Comparison of ENCODE assay signal across 21 cellular contexts in the genomic region with DNA sequence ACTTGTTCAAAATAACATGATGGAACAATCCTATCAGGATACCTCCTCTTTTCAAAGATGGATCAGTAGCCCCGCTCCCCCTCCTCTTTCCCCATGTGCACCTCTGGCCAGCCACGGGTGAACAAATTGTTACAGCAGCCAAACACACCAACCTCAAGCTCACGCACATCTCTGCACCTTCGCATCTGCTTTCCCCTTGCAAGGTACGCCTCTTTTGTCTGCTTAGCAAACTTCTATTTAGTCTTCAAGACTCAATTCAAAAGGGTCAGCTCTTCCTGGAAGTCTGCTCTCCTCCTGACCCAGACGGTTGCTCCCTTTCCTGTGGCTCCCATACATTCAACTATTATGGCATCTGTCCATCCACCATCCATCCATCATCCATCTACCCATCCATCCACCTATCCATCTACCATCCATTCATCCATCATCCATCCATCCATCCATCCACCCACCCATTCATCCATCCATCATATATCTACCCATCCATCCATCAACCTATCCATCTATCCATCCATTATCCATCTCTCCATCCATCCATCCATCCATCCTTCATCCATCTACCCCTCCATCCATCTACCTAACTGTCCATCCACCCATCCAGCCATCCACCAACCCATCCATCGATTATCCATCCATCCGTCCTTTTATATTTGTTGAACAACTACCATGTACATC. TPM values are rescaled to one million over a fixed set of nuclear protein-coding genes. Genes with fewer than 3 reads are reported as not detected.
DNase-seq lines count a peak whose midpoint lies in the region; ATAC-seq, FAIRE-seq and TF ChIP-seq lines count a peak whose summit lies in the region.
"Had no signal": no experiment of that assay in that cellular context is flagged by ENCODE, and none has a peak within 500 bp of the region (broad histone marks: within the 10 kb centered on the region; RNA-seq: fewer than 3 reads in every experiment).

No MANE protein-coding gene starts in this region.

- no peak for ATAC-seq in central memory CD8-positive, alpha-beta T cell (replicated peaks; ENCODE audit: extremely low read depth, poor library complexity, severe bottlenecking)

- H2AFZ ChIP-seq in PC-9 = no peak overlapping the region
- H2AFZ ChIP-seq: GM23248 had no signal

- peaks cover 41% of the 10 kb centered on the region for H3K27me3 ChIP-seq in PC-9 (ENCODE audit: insufficient read depth, low read depth)

- H3K4me1 Mint-ChIP-seq in activated naive CD4-positive, alpha-beta T cell treated with anti-CD3 and anti-CD28 coated beads, Interleukin-2, amount 50 U/mL, for 24 hours = peaks cover 34% of the 10 kb centered on the region
- peaks cover 12% of the 10 kb centered on the region for H3K4me1 Mint-ChIP-seq in central memory CD8-positive, alpha-beta T cell

- no peak overlapping the region for H3K4me2 ChIP-seq in PC-9
- H3K4me2 ChIP-seq: KMS-11 had no signal

- no peak overlapping the region for H3K4me3 Mint-ChIP-seq in activated naive CD4-positive, alpha-beta T cell treated with anti-CD3 and anti-CD28 coated beads, Interleukin-2, amount 50 U/mL, for 24 hours
- H3K4me3 Mint-ChIP-seq in central memory CD8-positive, alpha-beta T cell = no peak overlapping the region

- H3K27ac ChIP-seq in HEK293 (ENCODE audit: extremely low read depth, low read depth, low read length) (no peak overlapping the region), PC-9 (no peak overlapping the region)
- H3K27ac ChIP-seq: GM23248, KMS-11, RWPE1 had no signal

- no peaks in the 10 kb centered on the region for H3K9me3 Mint-ChIP-seq in activated naive CD4-positive, alpha-beta T cell treated with anti-CD3 and anti-CD28 coated beads, Interleukin-2, amount 50 U/mL, for 24 hours
- H3K9me3 Mint-ChIP-seq in central memory CD8-positive, alpha-beta T cell = no peaks in the 10 kb centered on the region

- no TSS peak for BruUV-seq in PC-9 (replicated peaks; lab: Mats Ljungman, UMichigan)

- H3K4me1 ChIP-seq in HEK293 (ENCODE audit: control insufficient read depth, insufficient read depth, low read length) (no peaks in the 10 kb centered on the region), PC-9 (replicated peaks; ENCODE audit: insufficient read depth) (no peaks in the 10 kb centered on the region)

- POLR2A ChIA-PET in HEK293 (lab: Yijun Ruan, JAX) = no interaction called here
- POLR2A ChIA-PET in PC-9 (lab: Charles Lee; ENCODE audit: unreplicated experiment) = interaction anchor here (0.7 kb wide), 1 partner anchor 20 kb away, joined by 6 read pairs; no protein-coding TSS in a partner anchor

- no peaks in the 10 kb centered on the region for H3K27me3 Mint-ChIP-seq in activated naive CD4-positive, alpha-beta T cell treated with anti-CD3 and anti-CD28 coated beads, Interleukin-2, amount 50 U/mL, for 24 hours
- H3K27me3 Mint-ChIP-seq in central memory CD8-positive, alpha-beta T cell = peaks cover 4% of the 10 kb centered on the region

- H3K36me3 Mint-ChIP-seq in activated naive CD4-positive, alpha-beta T cell treated with anti-CD3 and anti-CD28 coated beads, Interleukin-2, amount 50 U/mL, for 24 hours = no peaks in the 10 kb centered on the region
- H3K36me3 Mint-ChIP-seq in central memory CD8-positive, alpha-beta T cell (ENCODE audit: insufficient read depth) = peaks cover 6% of the 10 kb centered on the region

- intact Hi-C loops in PC-9 (cut with micrococcal nuclease; ENCODE audit: unreplicated experiment) = no loop called here

- no peak for DNase-seq in activated naive CD4-positive, alpha-beta T cell treated with Interleukin-2 at 50 U/mL for 16 hours
- no peak for DNase-seq in central memory CD8-positive, alpha-beta T cell (ENCODE audit: low spot score in 2 of 2)
- DNase-seq in urothelium cell line (ENCODE audit: low spot score) = no peak
- no peak for DNase-seq in effector CD8-positive, alpha-beta T cell (lab: John Stamatoyannopoulos, UW)
- DNase-seq in NCI-H748 treated with DMSO at 0.1 percent for 48 hours (lab: John Stamatoyannopoulos, UW) = no peak
- no peak for DNase-seq in PC-9
- DNase-seq: 8988T, DMS79 treated with DMSO at 0.1 percent for 48 hours, GM23248, HCEC 1CT, NCI-H1417 treated with DMSO at 0.1 percent for 48 hours, NCI-H187 treated with DMSO at 0.1 percent for 48 hours, NCI-H226, NCI-H524, PC-3 had no signal

- H3K9me3 ChIP-seq in HEK293 (ENCODE audit: control insufficient read depth, insufficient read depth, low read depth, low read length) = no peaks in the 10 kb centered on the region
- no peaks in the 10 kb centered on the region for H3K9me3 ChIP-seq in PC-9 (ENCODE audit: insufficient read depth, low read depth)

- peaks cover 10% of the 10 kb centered on the region; the same call in 1 of the 2 replicates for H4K20me1 ChIP-seq in PC-9 (ENCODE audit: insufficient read depth)

- H3K27ac Mint-ChIP-seq in activated naive CD4-positive, alpha-beta T cell treated with anti-CD3 and anti-CD28 coated beads, Interleukin-2, amount 50 U/mL, for 24 hours = peak overlapping the region; percentile 32
- peak overlapping the region; percentile 20 for H3K27ac Mint-ChIP-seq in central memory CD8-positive, alpha-beta T cell (ENCODE audit: low read depth)

- FAIRE-seq in urothelium cell line (lab: Jason Lieb, UNC) = peak; percentile 84

- no peak for TF ChIP-seq CTCF in HEK293 (tag by site-specific recombination; IDR thresholded peaks at IDR 0.05)
- TF ChIP-seq CTCF in PC-9 (conservative IDR thresholded peaks at IDR 0.05) = no peak

- H3K9me2 ChIP-seq in PC-9 (ENCODE audit: insufficient read depth) = no peaks in the 10 kb centered on the region

- CTCF ChIA-PET in HEK293 (lab: Yijun Ruan, JAX) = no interaction called here
- CTCF ChIA-PET in PC-9 (lab: Charles Lee) = no interaction called here

- no peaks in the 10 kb centered on the region for H3K79me2 ChIP-seq in PC-9 (ENCODE audit: low read depth)

- H3K36me3 ChIP-seq in HEK293 (ENCODE audit: control insufficient read depth in 2 of 2, insufficient read depth in 1 of 2, low read length in 2 of 2) (no peaks in the 10 kb centered on the region), PC-9 (ENCODE audit: low read depth) (no peaks in the 10 kb centered on the region)

- H3K4me3 ChIP-seq in HEK293 (ENCODE audit: low read depth, low read length) (no peak overlapping the region), PC-9 (no peak overlapping the region)
- H3K4me3 ChIP-seq: GM23248 had no signal

- H3F3A ChIP-seq in PC-9 (ENCODE audit: insufficient read depth, low read depth) = peaks cover 3% of the 10 kb centered on the region

TF ChIP-seq in HEK293, 187 proteins besides CTCF, POLR2A, EP300 and RAD21:
- TF ChIP-seq ZFP37 (tag by site-specific recombination; IDR thresholded peaks at IDR 0.05) (no peak), ZNF366 (tag by site-specific recombination; conservative IDR thresholded peaks at IDR 0.05) (peak; percentile 100), ZNF791 (tag by site-specific recombination; IDR thresholded peaks at IDR 0.05) (0 out of 2 replicates have a peak, but pooled peaks have one; percentile 60), ZNF473 (tag by site-specific recombination; IDR thresholded peaks at IDR 0.05) (peak; percentile 45; the same call in 1 of the 2 replicates), KLF16 (tag by site-specific recombination; IDR thresholded peaks at IDR 0.05) (0 out of 2 replicates have a peak, but pooled peaks have one; percentile 40), ZBTB17 (tag by site-specific recombination; IDR thresholded peaks at IDR 0.05) (peak; percentile 99)
- TF ChIP-seq, protein P1, sequence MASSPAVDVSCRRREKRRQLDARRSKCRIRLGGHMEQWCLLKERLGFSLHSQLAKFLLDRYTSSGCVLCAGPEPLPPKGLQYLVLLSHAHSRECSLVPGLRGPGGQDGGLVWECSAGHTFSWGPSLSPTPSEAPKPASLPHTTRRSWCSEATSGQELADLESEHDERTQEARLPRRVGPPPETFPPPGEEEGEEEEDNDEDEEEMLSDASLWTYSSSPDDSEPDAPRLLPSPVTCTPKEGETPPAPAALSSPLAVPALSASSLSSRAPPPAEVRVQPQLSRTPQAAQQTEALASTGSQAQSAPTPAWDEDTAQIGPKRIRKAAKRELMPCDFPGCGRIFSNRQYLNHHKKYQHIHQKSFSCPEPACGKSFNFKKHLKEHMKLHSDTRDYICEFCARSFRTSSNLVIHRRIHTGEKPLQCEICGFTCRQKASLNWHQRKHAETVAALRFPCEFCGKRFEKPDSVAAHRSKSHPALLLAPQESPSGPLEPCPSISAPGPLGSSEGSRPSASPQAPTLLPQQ (tag by site-specific recombination; IDR thresholded peaks at IDR 0.05) = no peak

RNA-seq across cellular contexts. Expression of a gene that starts 36.3 kb away (rescaled TPM):
- not detected in 2 replicates for total RNA-seq in PC-9 (2021)
- total RNA-seq: G401, GM23248, M059J, PC-3 had no signal
